Comparison of ENCODE assay signal across 10 cellular contexts in genomic region chr19:9622531-9622930, GRCh38. TPM values are rescaled to one million over a fixed set of nuclear protein-coding genes. Genes with fewer than 3 reads are reported as not detected.
DNase-seq lines count a peak whose midpoint lies in the region; ATAC-seq and TF ChIP-seq lines count a peak whose summit lies in the region.
"Had no signal": no experiment of that assay in that cellular context is flagged by ENCODE, and none has a peak within 500 bp of the region (broad histone marks: within the 10 kb centered on the region; RNA-seq: fewer than 3 reads in every experiment).

No MANE protein-coding gene starts in this region.

- H3K4me3 ChIP-seq in DOHH2 (ENCODE audit: low read length) (no peak overlapping the region), neural cell (ENCODE audit: low read length) (peak overlapping the region; percentile 87)

- intact Hi-C loops in dendritic cell treated with granulocyte-macrophage colony-stimulating factor and Interleukin-4, amounts not matched to agents 40 ng/mL and 50 ng/mL, for 4 days (cut with micrococcal nuclease), result loop anchor here (5.0 kb wide), 3 partner anchors 85 to 485 kb away; partner anchors contain the start of gene ZNF426

- H3K27me3 Mint-ChIP-seq in dendritic cell treated with granulocyte-macrophage colony-stimulating factor and Interleukin-4, amounts not matched to agents 40 ng/mL and 50 ng/mL, for 4 days, result no peaks in the 10 kb centered on the region
- H3K27me3 Mint-ChIP-seq: central memory CD8-positive, alpha-beta T cell had no signal

- H3K27me3 ChIP-seq in DOHH2 (ENCODE audit: control insufficient read depth, low read length), result no peaks in the 10 kb centered on the region
- H3K27me3 ChIP-seq in neural cell (ENCODE audit: insufficient read depth, low read depth, low read length), result no peaks in the 10 kb centered on the region

- H3K36me3 ChIP-seq in DOHH2 (ENCODE audit: control insufficient read depth, low read length) (peaks cover 18% of the 10 kb centered on the region), neural cell (ENCODE audit: insufficient read depth, low read length) (no peaks in the 10 kb centered on the region)

- peak overlapping the region; percentile 100 for H3K27ac Mint-ChIP-seq in dendritic cell treated with granulocyte-macrophage colony-stimulating factor and Interleukin-4, amounts not matched to agents 40 ng/mL and 50 ng/mL, for 4 days

- peaks cover 15% of the 10 kb centered on the region for H3K4me1 ChIP-seq in DOHH2 (ENCODE audit: control insufficient read depth, low read length)

- H3K4me2 ChIP-seq in DOHH2 (ENCODE audit: low read length) (peak overlapping the region; percentile 26; the same call in 1 of the 2 replicates), neural cell (ENCODE audit: low read length) (peak overlapping the region; percentile 95)

- H3K9me3 ChIP-seq in DOHH2 (ENCODE audit: control insufficient read depth, insufficient read depth, low read length) (no peaks in the 10 kb centered on the region), neural cell (ENCODE audit: low read length) (no peaks in the 10 kb centered on the region)

- no peak overlapping the region for H3K27ac ChIP-seq in DOHH2 (ENCODE audit: low read depth, low read length)
- no peak overlapping the region for H3K27ac ChIP-seq in neural cell (ENCODE audit: low read length)

- TF ChIP-seq CTCF in DOHH2 (IDR thresholded peaks at IDR 0.05; ENCODE audit: low read depth, low read length, poor library complexity, severe bottlenecking), result no peak
- no peak for TF ChIP-seq CTCF in neural cell (IDR thresholded peaks at IDR 0.05; ENCODE audit: poor library complexity, severe bottlenecking)

- H3F3A ChIP-seq in DOHH2 (ENCODE audit: control insufficient read depth, insufficient read depth) (no peaks in the 10 kb centered on the region; the same call in 1 of the 2 replicates), neural cell (ENCODE audit: insufficient read depth, low read length, poor library complexity, severe bottlenecking) (peaks cover 2% of the 10 kb centered on the region)

- peaks cover 42% of the 10 kb centered on the region for H3K4me1 Mint-ChIP-seq in dendritic cell treated with granulocyte-macrophage colony-stimulating factor and Interleukin-4, amounts not matched to agents 40 ng/mL and 50 ng/mL, for 4 days (ENCODE audit: low read depth)

- H2AFZ ChIP-seq in neural cell (ENCODE audit: low read depth, low read length), result no peak overlapping the region

- no peak overlapping the region for H3K9ac ChIP-seq in neural cell (ENCODE audit: low read length)

- no peak for TF ChIP-seq RAD21 in neural cell (conservative IDR thresholded peaks at IDR 0.05)

- H3K9me2 ChIP-seq in DOHH2 (replicated peaks; ENCODE audit: control insufficient read depth, low read length), result no peaks in the 10 kb centered on the region
- no peaks in the 10 kb centered on the region for H3K9me2 ChIP-seq in neural cell (ENCODE audit: insufficient read depth, low read length)

- ATAC-seq in HG03571 (IDR thresholded peaks at IDR 0.05; ENCODE audit: unreplicated experiment) (no peak), HG02973 (IDR thresholded peaks at IDR 0.05; ENCODE audit: unreplicated experiment) (no peak), GM18505 (IDR thresholded peaks at IDR 0.05; ENCODE audit: unreplicated experiment) (no peak)

- TF ChIP-seq EP300 in neural cell (conservative IDR thresholded peaks at IDR 0.05; ENCODE audit: poor library complexity, severe bottlenecking), result no peak

- H3K36me3 Mint-ChIP-seq in dendritic cell treated with granulocyte-macrophage colony-stimulating factor and Interleukin-4, amounts not matched to agents 40 ng/mL and 50 ng/mL, for 4 days (ENCODE audit: low read depth), result peaks cover 39% of the 10 kb centered on the region

- H4K20me1 ChIP-seq in DOHH2 (ENCODE audit: control insufficient read depth, insufficient read depth, low read depth, low read length), result no peaks in the 10 kb centered on the region
- no peaks in the 10 kb centered on the region for H4K20me1 ChIP-seq in neural cell (ENCODE audit: insufficient read depth)

- peaks cover 24% of the 10 kb centered on the region for H3K79me2 ChIP-seq in DOHH2 (ENCODE audit: control insufficient read depth, low read length)
- H3K79me2 ChIP-seq in neural cell (replicated peaks; ENCODE audit: insufficient read depth, low read length), result peaks cover 30% of the 10 kb centered on the region

- no peak for TF ChIP-seq POLR2A in GM18505 (IDR thresholded peaks at IDR 0.05; ENCODE audit: borderline replicate concordance, extremely low read depth, insufficient read depth, insufficient read length)

- H3K9me3 Mint-ChIP-seq in dendritic cell treated with granulocyte-macrophage colony-stimulating factor and Interleukin-4, amounts not matched to agents 40 ng/mL and 50 ng/mL, for 4 days, result no peaks in the 10 kb centered on the region
- H3K9me3 Mint-ChIP-seq: central memory CD8-positive, alpha-beta T cell had no signal

- H3K4me3 Mint-ChIP-seq in dendritic cell treated with granulocyte-macrophage colony-stimulating factor and Interleukin-4, amounts not matched to agents 40 ng/mL and 50 ng/mL, for 4 days, result no peak overlapping the region

- DNase-seq in Kasumi-1 (lab: John Stamatoyannopoulos, UW) (peak; percentile 23 to 26), amniotic stem cell (lab: John Stamatoyannopoulos, UW) (no peak)
- DNase-seq: NCI-H2171 treated with DMSO at 0.1 percent for 48 hours had no signal

TF ChIP-seq in neural cell, 6 proteins besides CTCF, POLR2A, EP300 and RAD21:
- TF ChIP-seq TAF1 (IDR thresholded peaks at IDR 0.05; ENCODE audit: low read depth) (no peak), EZH2 (IDR thresholded peaks at IDR 0.05; ENCODE audit: borderline replicate concordance, insufficient read depth, low read length, poor library complexity, severe bottlenecking) (no peak), SMC3 (conservative IDR thresholded peaks at IDR 0.05; ENCODE audit: poor library complexity) (no peak), MXI1 (conservative IDR thresholded peaks at IDR 0.05; ENCODE audit: poor library complexity, severe bottlenecking) (no peak), POLR2AphosphoS5 (IDR thresholded peaks at IDR 0.05) (no peak)
TF ChIP-seq in neural cell: peak in this region for 0.

RNA-seq across cellular contexts. Expression of gene ZNF561, which starts 1.5 kb away (rescaled TPM):
- 24.6 and 35.5 TPM in 2 replicates for polyA plus RNA-seq in neural cell
- polyA minus RNA-seq in neural cell, result 64.7 and 72.6 TPM in 2 replicates

RNA-seq across cellular contexts. Expression of gene ZNF121, which starts 38.2 kb away (rescaled TPM):
- 29.5 and 32.4 TPM in 2 replicates for polyA plus RNA-seq in neural cell
- 157 and 165 TPM in 2 replicates for polyA minus RNA-seq in neural cell

RNA-seq across cellular contexts. Expression of gene ZNF562, which starts 52.4 kb away (rescaled TPM):
- polyA plus RNA-seq in neural cell, result 0.01 and 0.08 TPM in 2 replicates
- 0.24 and 2.2 TPM in 2 replicates for polyA minus RNA-seq in neural cell
